Comparison of ENCODE assay signal across 1 cellular context in genomic region chr2:88016086-88016947, GRCh38.
A peak's percentile ranks its signal among the peaks of the same experiment; 100 is the strongest.
TF ChIP-seq lines count a peak whose summit lies in the region.

Gene RNU2-63P, minus strand, starts transcription at chr2:88016547.

TF ChIP-seq in K562, 482 proteins besides CTCF, POLR2A, EP300 and RAD21 (continued from another document and continues in another):
- TF ChIP-seq, protein P1, sequence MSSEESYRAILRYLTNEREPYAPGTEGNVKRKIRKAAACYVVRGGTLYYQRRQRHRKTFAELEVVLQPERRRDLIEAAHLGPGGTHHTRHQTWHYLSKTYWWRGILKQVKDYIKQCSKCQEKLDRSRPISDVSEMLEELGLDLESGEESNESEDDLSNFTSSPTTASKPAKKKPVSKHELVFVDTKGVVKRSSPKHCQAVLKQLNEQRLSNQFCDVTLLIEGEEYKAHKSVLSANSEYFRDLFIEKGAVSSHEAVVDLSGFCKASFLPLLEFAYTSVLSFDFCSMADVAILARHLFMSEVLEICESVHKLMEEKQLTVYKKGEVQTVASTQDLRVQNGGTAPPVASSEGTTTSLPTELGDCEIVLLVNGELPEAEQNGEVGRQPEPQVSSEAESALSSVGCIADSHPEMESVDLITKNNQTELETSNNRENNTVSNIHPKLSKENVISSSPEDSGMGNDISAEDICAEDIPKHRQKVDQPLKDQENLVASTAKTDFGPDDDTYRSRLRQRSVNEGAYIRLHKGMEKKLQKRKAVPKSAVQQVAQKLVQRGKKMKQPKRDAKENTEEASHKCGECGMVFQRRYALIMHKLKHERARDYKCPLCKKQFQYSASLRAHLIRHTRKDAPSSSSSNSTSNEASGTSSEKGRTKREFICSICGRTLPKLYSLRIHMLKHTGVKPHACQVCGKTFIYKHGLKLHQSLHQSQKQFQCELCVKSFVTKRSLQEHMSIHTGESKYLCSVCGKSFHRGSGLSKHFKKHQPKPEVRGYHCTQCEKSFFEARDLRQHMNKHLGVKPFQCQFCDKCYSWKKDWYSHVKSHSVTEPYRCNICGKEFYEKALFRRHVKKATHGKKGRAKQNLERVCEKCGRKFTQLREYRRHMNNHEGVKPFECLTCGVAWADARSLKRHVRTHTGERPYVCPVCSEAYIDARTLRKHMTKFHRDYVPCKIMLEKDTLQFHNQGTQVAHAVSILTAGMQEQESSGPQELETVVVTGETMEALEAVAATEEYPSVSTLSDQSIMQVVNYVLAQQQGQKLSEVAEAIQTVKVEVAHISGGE (CRISPR knock-in tag; IDR thresholded peaks at IDR 0.05) = no peak
- TF ChIP-seq, protein P2, sequence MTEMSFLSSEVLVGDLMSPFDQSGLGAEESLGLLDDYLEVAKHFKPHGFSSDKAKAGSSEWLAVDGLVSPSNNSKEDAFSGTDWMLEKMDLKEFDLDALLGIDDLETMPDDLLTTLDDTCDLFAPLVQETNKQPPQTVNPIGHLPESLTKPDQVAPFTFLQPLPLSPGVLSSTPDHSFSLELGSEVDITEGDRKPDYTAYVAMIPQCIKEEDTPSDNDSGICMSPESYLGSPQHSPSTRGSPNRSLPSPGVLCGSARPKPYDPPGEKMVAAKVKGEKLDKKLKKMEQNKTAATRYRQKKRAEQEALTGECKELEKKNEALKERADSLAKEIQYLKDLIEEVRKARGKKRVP (CRISPR knock-in tag; IDR thresholded peaks at IDR 0.05) = peak; percentile 89
- TF ChIP-seq ZNF165 (CRISPR knock-in tag; IDR thresholded peaks at IDR 0.05; ENCODE audit: borderline replicate concordance) (no peak), FOXK2 (conservative IDR thresholded peaks at IDR 0.05 in 1 of 2, IDR thresholded peaks at IDR 0.05 in 1 of 2; ENCODE audit: low read depth in 2 of 2) (peak; percentile 41 to 42; a peak in 1 of 4 replicates), CEBPG (CRISPR knock-in tag; IDR thresholded peaks at IDR 0.05) (no peak), CEBPG (tag; conservative IDR thresholded peaks at IDR 0.05 in 1 of 2, IDR thresholded peaks at IDR 0.05 in 1 of 2) (peak in 1 of 2 experiments; percentile 7; a peak in 1 of 4 replicates), ZBTB5 (IDR thresholded peaks at IDR 0.05) (no peak), PURB (CRISPR knock-in tag; IDR thresholded peaks at IDR 0.05; ENCODE audit: low read depth) (no peak), HOXB6 (CRISPR knock-in tag; IDR thresholded peaks at IDR 0.05; ENCODE audit: borderline replicate concordance) (peak; percentile 92), GTF2F1 (IDR thresholded peaks at IDR 0.05; ENCODE audit: low read depth, low read length) (peak; percentile 100), HMG20A (CRISPR knock-in tag; conservative IDR thresholded peaks at IDR 0.05) (no peak), SREBF2 (CRISPR knock-in tag; IDR thresholded peaks at IDR 0.05) (no peak), ZC3H11A (IDR thresholded peaks at IDR 0.05; ENCODE audit: low read depth, low read length) (peak; percentile 19; the same call in 1 of the 2 replicates), TRIM25 (IDR thresholded peaks at IDR 0.05; ENCODE audit: borderline replicate concordance) (no peak), IRF2 (CRISPR knock-in tag; IDR thresholded peaks at IDR 0.05) (no peak), CHD2 (IDR thresholded peaks at IDR 0.05; ENCODE audit: low read depth, low read length) (peak; percentile 72; the same call in 1 of the 2 replicates), ZNF75A (CRISPR knock-in tag; IDR thresholded peaks at IDR 0.05) (no peak; the same call in 1 of the 2 replicates), KDM2B (CRISPR knock-in tag; IDR thresholded peaks at IDR 0.05) (no peak), UBTF (IDR thresholded peaks at IDR 0.05; ENCODE audit: borderline replicate concordance in 1 of 2, low read depth in 2 of 2, low read length in 2 of 2) (no peak), HES1 (IDR thresholded peaks at IDR 0.05; ENCODE audit: low read depth) (peak; percentile 29; the same call in 1 of the 2 replicates), MIER1 (IDR thresholded peaks at IDR 0.05; ENCODE audit: low read depth) (no peak), NEUROD1 (IDR thresholded peaks at IDR 0.05; ENCODE audit: borderline replicate concordance, low read depth, low read length, partially characterized antibody) (peak; percentile 63), HDAC2 (IDR thresholded peaks at IDR 0.05) (no peak), CC2D1A (IDR thresholded peaks at IDR 0.05) (no peak), DDX20 (tag; IDR thresholded peaks at IDR 0.05; ENCODE audit: low read depth) (no peak), TEAD1 (CRISPR knock-in tag; IDR thresholded peaks at IDR 0.05) (peak in 1 of 2 experiments; percentile 90; a peak in 2 of 4 replicates), CBX2 (IDR thresholded peaks at IDR 0.05; ENCODE audit: insufficient read depth, low read length, poor library complexity, severe bottlenecking) (no peak), ZNF134 (CRISPR knock-in tag; conservative IDR thresholded peaks at IDR 0.05) (no peak), ZKSCAN8 (CRISPR knock-in tag; IDR thresholded peaks at IDR 0.05) (peak; percentile 71; the same call in 1 of the 2 replicates), MEF2D (tag; conservative IDR thresholded peaks at IDR 0.05; ENCODE audit: low read depth) (0 out of 2 replicates have a peak, but pooled peaks have one; percentile 19), BCL6 (CRISPR knock-in tag; IDR thresholded peaks at IDR 0.05) (0 out of 2 replicates have a peak, but pooled peaks have one; percentile 5), GATAD2B (IDR thresholded peaks at IDR 0.05; ENCODE audit: borderline replicate concordance) (peak; percentile 66; the same call in 1 of the 2 replicates), MYNN (IDR thresholded peaks at IDR 0.05) (no peak; the same call in none of the 2 replicates), MYNN (CRISPR knock-in tag; IDR thresholded peaks at IDR 0.05) (no peak), SMAD4 (CRISPR knock-in tag; conservative IDR thresholded peaks at IDR 0.05) (no peak), SRSF9 (IDR thresholded peaks at IDR 0.05; ENCODE audit: borderline replicate concordance, low read depth, low read length) (no peak), ZNF224 (CRISPR knock-in tag; IDR thresholded peaks at IDR 0.05) (0 out of 2 replicates have a peak, but pooled peaks have one; percentile 48), FOS (IDR thresholded peaks at IDR 0.05; ENCODE audit: extremely low read depth, insufficient read length) (no peak), ZBTB1 (CRISPR knock-in tag; IDR thresholded peaks at IDR 0.05; ENCODE audit: borderline replicate concordance, low read depth) (0 out of 2 replicates have a peak, but pooled peaks have one; percentile 15), CEBPB (tag; IDR thresholded peaks at IDR 0.05) (0 out of 2 replicates have a peak, but pooled peaks have one; percentile 22), MECOM (CRISPR knock-in tag; IDR thresholded peaks at IDR 0.05) (no peak), PCBP1 (IDR thresholded peaks at IDR 0.05; ENCODE audit: low read depth, low read length, poor library complexity, severe bottlenecking) (no peak)
- TF ChIP-seq, protein P3, sequence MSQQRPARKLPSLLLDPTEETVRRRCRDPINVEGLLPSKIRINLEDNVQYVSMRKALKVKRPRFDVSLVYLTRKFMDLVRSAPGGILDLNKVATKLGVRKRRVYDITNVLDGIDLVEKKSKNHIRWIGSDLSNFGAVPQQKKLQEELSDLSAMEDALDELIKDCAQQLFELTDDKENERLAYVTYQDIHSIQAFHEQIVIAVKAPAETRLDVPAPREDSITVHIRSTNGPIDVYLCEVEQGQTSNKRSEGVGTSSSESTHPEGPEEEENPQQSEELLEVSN (IDR thresholded peaks at IDR 0.05; ENCODE audit: borderline replicate concordance in 1 of 2, extremely low read depth in 1 of 2, insufficient read depth in 1 of 2, insufficient read length in 1 of 2, low read depth in 1 of 2, low read length in 1 of 2, poor library complexity in 1 of 2, severe bottlenecking in 1 of 2) = peak in 1 of 2 experiments; percentile 29
- TF ChIP-seq, protein P4, sequence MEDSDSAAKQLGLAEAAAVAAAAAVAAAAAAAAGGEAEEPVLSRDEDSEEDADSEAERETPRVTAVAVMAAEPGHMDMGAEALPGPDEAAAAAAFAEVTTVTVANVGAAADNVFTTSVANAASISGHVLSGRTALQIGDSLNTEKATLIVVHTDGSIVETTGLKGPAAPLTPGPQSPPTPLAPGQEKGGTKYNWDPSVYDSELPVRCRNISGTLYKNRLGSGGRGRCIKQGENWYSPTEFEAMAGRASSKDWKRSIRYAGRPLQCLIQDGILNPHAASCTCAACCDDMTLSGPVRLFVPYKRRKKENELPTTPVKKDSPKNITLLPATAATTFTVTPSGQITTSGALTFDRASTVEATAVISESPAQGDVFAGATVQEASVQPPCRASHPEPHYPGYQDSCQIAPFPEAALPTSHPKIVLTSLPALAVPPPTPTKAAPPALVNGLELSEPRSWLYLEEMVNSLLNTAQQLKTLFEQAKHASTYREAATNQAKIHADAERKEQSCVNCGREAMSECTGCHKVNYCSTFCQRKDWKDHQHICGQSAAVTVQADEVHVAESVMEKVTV (CRISPR knock-in tag; IDR thresholded peaks at IDR 0.05) = peak; percentile 76
- TF ChIP-seq, protein P5, sequence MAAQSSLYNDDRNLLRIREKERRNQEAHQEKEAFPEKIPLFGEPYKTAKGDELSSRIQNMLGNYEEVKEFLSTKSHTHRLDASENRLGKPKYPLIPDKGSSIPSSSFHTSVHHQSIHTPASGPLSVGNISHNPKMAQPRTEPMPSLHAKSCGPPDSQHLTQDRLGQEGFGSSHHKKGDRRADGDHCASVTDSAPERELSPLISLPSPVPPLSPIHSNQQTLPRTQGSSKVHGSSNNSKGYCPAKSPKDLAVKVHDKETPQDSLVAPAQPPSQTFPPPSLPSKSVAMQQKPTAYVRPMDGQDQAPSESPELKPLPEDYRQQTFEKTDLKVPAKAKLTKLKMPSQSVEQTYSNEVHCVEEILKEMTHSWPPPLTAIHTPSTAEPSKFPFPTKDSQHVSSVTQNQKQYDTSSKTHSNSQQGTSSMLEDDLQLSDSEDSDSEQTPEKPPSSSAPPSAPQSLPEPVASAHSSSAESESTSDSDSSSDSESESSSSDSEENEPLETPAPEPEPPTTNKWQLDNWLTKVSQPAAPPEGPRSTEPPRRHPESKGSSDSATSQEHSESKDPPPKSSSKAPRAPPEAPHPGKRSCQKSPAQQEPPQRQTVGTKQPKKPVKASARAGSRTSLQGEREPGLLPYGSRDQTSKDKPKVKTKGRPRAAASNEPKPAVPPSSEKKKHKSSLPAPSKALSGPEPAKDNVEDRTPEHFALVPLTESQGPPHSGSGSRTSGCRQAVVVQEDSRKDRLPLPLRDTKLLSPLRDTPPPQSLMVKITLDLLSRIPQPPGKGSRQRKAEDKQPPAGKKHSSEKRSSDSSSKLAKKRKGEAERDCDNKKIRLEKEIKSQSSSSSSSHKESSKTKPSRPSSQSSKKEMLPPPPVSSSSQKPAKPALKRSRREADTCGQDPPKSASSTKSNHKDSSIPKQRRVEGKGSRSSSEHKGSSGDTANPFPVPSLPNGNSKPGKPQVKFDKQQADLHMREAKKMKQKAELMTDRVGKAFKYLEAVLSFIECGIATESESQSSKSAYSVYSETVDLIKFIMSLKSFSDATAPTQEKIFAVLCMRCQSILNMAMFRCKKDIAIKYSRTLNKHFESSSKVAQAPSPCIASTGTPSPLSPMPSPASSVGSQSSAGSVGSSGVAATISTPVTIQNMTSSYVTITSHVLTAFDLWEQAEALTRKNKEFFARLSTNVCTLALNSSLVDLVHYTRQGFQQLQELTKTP (IDR thresholded peaks at IDR 0.05; ENCODE audit: low read depth in 1 of 2, partially characterized antibody in 2 of 2) = peak in 1 of 2 experiments; percentile 90
